In genomic region chr17:35731239-35731931, GRCh38 we compare ENCODE assay signal across 7 cellular contexts. TPM values are rescaled to one million over a fixed set of nuclear protein-coding genes. Genes with fewer than 3 reads are reported as not detected.
DNase-seq lines count a peak whose midpoint lies in the region; ATAC-seq and TF ChIP-seq lines count a peak whose summit lies in the region.

TSS of gene RASL10B (plus strand) at chr17:35731639. CDS start at chr17:35735185, 3,546 bp downstream.

- peaks cover 9% of the 10 kb centered on the region for H3K79me2 ChIP-seq in OCI-LY3 (ENCODE audit: low read length)

- H3K4me2 ChIP-seq in OCI-LY3 (ENCODE audit: low read length) = peak within 1 kb of the TSS; percentile 93

- H3K9me3 Mint-ChIP-seq in activated naive CD4-positive, alpha-beta T cell treated with anti-CD3 and anti-CD28 coated beads, Interleukin-2, amount 50 U/mL, for 24 hours = no peaks in the 10 kb centered on the region
- H3K9me3 Mint-ChIP-seq in glutamatergic neuron (ENCODE audit: unreplicated experiment) = peaks cover 6% of the 10 kb centered on the region

- H3K9ac ChIP-seq in OCI-LY3 (ENCODE audit: low read length) = peak within 1 kb of the TSS; percentile 73

- no peaks in the 10 kb centered on the region for H3K27me3 Mint-ChIP-seq in activated naive CD4-positive, alpha-beta T cell treated with anti-CD3 and anti-CD28 coated beads, Interleukin-2, amount 50 U/mL, for 24 hours
- H3K27me3 Mint-ChIP-seq in glutamatergic neuron (ENCODE audit: unreplicated experiment) = peaks cover 1% of the 10 kb centered on the region

- H3K36me3 ChIP-seq in OCI-LY3 (replicated peaks; ENCODE audit: low read depth, low read length) (no peaks in the 10 kb centered on the region), transverse colon (no peaks in the 10 kb centered on the region)

- H3K4me3 ChIP-seq in OCI-LY3 (ENCODE audit: low read length) (peak within 1 kb of the TSS; percentile 93), transverse colon (peak within 1 kb of the TSS; percentile 46 to 53 (median 50))

- H3K27ac ChIP-seq in OCI-LY3 (ENCODE audit: low read length) (no peak within 1 kb of the TSS), transverse colon (no peak within 1 kb of the TSS)

- peak; percentile 76 for DNase-seq in GM20000 (ENCODE audit: low spot score)
- DNase-seq in glutamatergic neuron = peak; percentile 86
- peak in 45 of 56 donors; percentile 9 to 78 (median 39) for DNase-seq in nucleus accumbens (lab: John Stamatoyannopoulos, UW)
- DNase-seq in transverse colon = peak; percentile 37

- no peak for TF ChIP-seq EP300 in transverse colon (IDR thresholded peaks at IDR 0.05; ENCODE audit: low read depth)

- no peak for ATAC-seq in HG03378 (IDR thresholded peaks at IDR 0.05; ENCODE audit: unreplicated experiment)

- 12 to 16% methylated on average over 5 to 23 of the region's 46 CpGs for WGBS in transverse colon (ENCODE audit: low coverage in 1 of 2), 2 donors

- H3K9me3 ChIP-seq in OCI-LY3 (ENCODE audit: insufficient read depth, low read length) (no peaks in the 10 kb centered on the region), transverse colon (no peaks in the 10 kb centered on the region)

- H3K36me3 Mint-ChIP-seq in activated naive CD4-positive, alpha-beta T cell treated with anti-CD3 and anti-CD28 coated beads, Interleukin-2, amount 50 U/mL, for 24 hours = no peaks in the 10 kb centered on the region
- H3K36me3 Mint-ChIP-seq in glutamatergic neuron (ENCODE audit: unreplicated experiment) = no peaks in the 10 kb centered on the region

- no peak within 1 kb of the TSS; the same call in 1 of the 2 replicates for H2AFZ ChIP-seq in OCI-LY3 (ENCODE audit: low read depth, low read length)

- H4K20me1 ChIP-seq in OCI-LY3 (ENCODE audit: insufficient read depth, low read length) = no peaks in the 10 kb centered on the region

- H3K4me1 Mint-ChIP-seq in activated naive CD4-positive, alpha-beta T cell treated with anti-CD3 and anti-CD28 coated beads, Interleukin-2, amount 50 U/mL, for 24 hours = peaks cover 21% of the 10 kb centered on the region
- H3K4me1 Mint-ChIP-seq in glutamatergic neuron (ENCODE audit: low read depth, unreplicated experiment) = peaks cover 5% of the 10 kb centered on the region

- peaks cover 14% of the 10 kb centered on the region for H3K4me1 ChIP-seq in OCI-LY3 (ENCODE audit: low read length)
- peaks cover 6 to 25% (median 15%) of the 10 kb centered on the region in 4 donors for H3K4me1 ChIP-seq in transverse colon

- no peak for TF ChIP-seq POLR2A in transverse colon (IDR thresholded peaks at IDR 0.05)

- in situ Hi-C loops in transverse colon (cut with MboI; ENCODE audit: low pct_ligation_motif_present in 1 of 4, low pct_unique_long_range_greater_than_20kb in 1 of 4, low sequenced_read_pairs in 3 of 4) = loop anchor here (25.0 kb wide), 3 partner anchors 119 to 594 kb away; partner anchors contain the start of genes NLE1 (in 1 of the 4) and UNC45B (in 1 of the 4)

- no peak for TF ChIP-seq CTCF in GM20000 (IDR thresholded peaks at IDR 0.05; ENCODE audit: extremely low read depth, missing control alignments)
- no peak for TF ChIP-seq CTCF in OCI-LY3 (IDR thresholded peaks at IDR 0.05; ENCODE audit: low read depth, low read length)
- TF ChIP-seq CTCF in glutamatergic neuron (IDR thresholded peaks at IDR 0.05; ENCODE audit: partially characterized antibody, unreplicated experiment) = no peak
- TF ChIP-seq CTCF in transverse colon (IDR thresholded peaks at IDR 0.05) = no peak

- peak within 1 kb of the TSS; percentile 85 for H3K4me3 Mint-ChIP-seq in activated naive CD4-positive, alpha-beta T cell treated with anti-CD3 and anti-CD28 coated beads, Interleukin-2, amount 50 U/mL, for 24 hours
- H3K4me3 Mint-ChIP-seq in glutamatergic neuron (ENCODE audit: unreplicated experiment) = peak within 1 kb of the TSS; percentile 80

- H3K27me3 ChIP-seq in OCI-LY3 (ENCODE audit: low read depth, low read length) (no peaks in the 10 kb centered on the region), transverse colon (peaks cover 13% of the 10 kb centered on the region)

- no peak within 1 kb of the TSS for H3K27ac Mint-ChIP-seq in activated naive CD4-positive, alpha-beta T cell treated with anti-CD3 and anti-CD28 coated beads, Interleukin-2, amount 50 U/mL, for 24 hours
- H3K27ac Mint-ChIP-seq in glutamatergic neuron (ENCODE audit: unreplicated experiment) = no peak within 1 kb of the TSS

- intact Hi-C loops in transverse colon (cut with DNase I; ENCODE audit: low total_unique reads) = no loop called here

RNA-seq across cellular contexts. Expression of gene RASL10B, which starts in this region (rescaled TPM):
- total RNA-seq in glutamatergic neuron (ENCODE audit: unreplicated experiment) (3.3 TPM), transverse colon (1 to 10 TPM in 2 of 4 donors, under 1 TPM in 2; 0.41 to 1.6 (median 1.1) TPM)
